ENCODE assay signal across 27 cellular contexts in the genomic region with DNA sequence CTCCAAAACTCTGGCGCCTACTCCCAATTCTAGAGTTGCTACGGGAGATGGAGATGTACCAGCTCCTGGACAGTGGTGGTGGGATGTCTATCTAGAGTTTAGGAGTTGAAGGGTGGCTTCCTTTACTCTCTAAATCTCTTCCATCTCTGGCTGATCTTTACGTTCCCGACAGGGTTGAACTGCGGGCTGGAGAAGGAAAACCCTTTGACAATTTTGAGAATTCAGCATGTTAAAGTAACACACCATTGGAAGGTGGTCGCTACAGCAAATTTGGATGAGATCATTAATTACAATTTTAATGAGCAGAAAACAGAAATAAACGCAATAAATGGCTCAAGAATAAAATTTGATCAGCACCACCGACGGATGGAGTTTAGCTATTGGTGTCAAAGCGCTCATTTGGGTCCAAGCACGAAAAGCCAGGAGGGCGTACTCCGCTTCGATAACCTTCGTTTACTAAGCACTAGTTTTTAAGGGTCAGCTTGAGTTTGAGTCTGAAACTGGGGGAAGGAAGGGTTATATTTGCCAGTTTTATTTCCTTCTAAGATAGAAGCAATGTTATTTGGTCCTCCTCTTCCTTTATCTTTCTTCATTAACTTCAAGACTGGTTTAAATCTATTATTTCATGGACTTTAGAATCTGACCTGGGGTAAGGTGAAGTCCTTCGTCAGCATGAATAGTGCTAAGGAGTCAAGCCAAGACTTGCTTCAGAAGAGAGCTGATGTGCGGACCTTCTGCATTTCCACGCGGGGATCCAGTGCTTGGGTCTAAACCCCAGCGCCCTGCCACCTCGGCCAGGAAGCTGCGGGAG. TPM values are rescaled to one million over a fixed set of nuclear protein-coding genes. Genes with fewer than 3 reads are reported as not detected.
DNase-seq lines count a peak whose midpoint lies in the region; ATAC-seq and TF ChIP-seq lines count a peak whose summit lies in the region.
"Had no signal": no experiment of that assay in that cellular context is flagged by ENCODE, and none has a peak within 500 bp of the region (broad histone marks: within the 10 kb centered on the region; RNA-seq: fewer than 3 reads in every experiment).

No MANE protein-coding gene starts in this region.

- H3K27ac ChIP-seq in breast epithelium, result no peak overlapping the region
- no peak overlapping the region for H3K27ac ChIP-seq in naive thymus-derived CD4-positive, alpha-beta T cell (ENCODE audit: low read depth, low read length)
- H3K27ac ChIP-seq in ovary, result no peak overlapping the region
- H3K27ac ChIP-seq: cardiac muscle cell, left lung, right atrium auricular region, upper lobe of left lung had no signal

- no peak for ATAC-seq in activated T-helper 17 cell treated with anti-CD3 and anti-CD28 coated beads, Interleukin-2, amount 50 U/mL, for 72 hours (replicated peaks)
- no peak for ATAC-seq in naive thymus-derived CD4-positive, alpha-beta T cell
- ATAC-seq: left lung had no signal

- CTCF ChIA-PET in MCF 10A (lab: Yijun Ruan, JAX), result interaction anchor here (0.6 to 1.6 kb wide), 5 partner anchors 28 to 730 kb away, joined by 3 to 12 read pairs (median 3); no protein-coding TSS in a partner anchor
- CTCF ChIA-PET in naive thymus-derived CD4-positive, alpha-beta T cell (lab: Charles Lee), result no interaction called here

- H3K4me1 ChIP-seq in breast epithelium, result peaks cover 8 to 12% of the 10 kb centered on the region in 2 donors
- peaks cover 0 to 5% of the 10 kb centered on the region in 2 donors for H3K4me1 ChIP-seq in naive thymus-derived CD4-positive, alpha-beta T cell (ENCODE audit: control insufficient read depth in 2 of 2, insufficient read depth in 2 of 2, low read length in 2 of 2)
- H3K4me1 ChIP-seq in ovary (ENCODE audit: insufficient read depth), result peaks cover 13% of the 10 kb centered on the region

- H3K27me3 ChIP-seq in breast epithelium (peaks cover 14 to 97% of the 10 kb centered on the region in 2 donors), ovary (peaks cover 3% of the 10 kb centered on the region)
- peaks cover 10 to 59% of the 10 kb centered on the region in 2 donors for H3K27me3 ChIP-seq in naive thymus-derived CD4-positive, alpha-beta T cell (ENCODE audit: control insufficient read depth in 2 of 2, insufficient read depth in 2 of 2, low read length in 2 of 2)

- H3K36me3 ChIP-seq in breast epithelium (no peaks in the 10 kb centered on the region), ovary (no peaks in the 10 kb centered on the region)
- H3K36me3 ChIP-seq in naive thymus-derived CD4-positive, alpha-beta T cell (ENCODE audit: control insufficient read depth in 2 of 3, insufficient read depth in 3 of 3, low read length in 3 of 3), result no peaks in the 10 kb centered on the region
- H3K36me3 ChIP-seq: cardiac muscle cell, left lung, pancreas, right atrium auricular region, upper lobe of left lung had no signal

- no peak for TF ChIP-seq EP300 in ovary (IDR thresholded peaks at IDR 0.05)

- POLR2A ChIA-PET in MCF 10A (lab: Yijun Ruan, JAX), result interaction anchor here (0.5 kb wide), 1 partner anchor 351 kb away, joined by 3 read pairs; no protein-coding TSS in a partner anchor
- POLR2A ChIA-PET in naive thymus-derived CD4-positive, alpha-beta T cell (lab: Charles Lee), result no interaction called here

- H3K4me3 ChIP-seq in breast epithelium (no peak overlapping the region), ovary (no peak overlapping the region)
- H3K4me3 ChIP-seq in naive thymus-derived CD4-positive, alpha-beta T cell (ENCODE audit: low read length), result no peak overlapping the region
- H3K4me3 ChIP-seq: left lung had no signal

- 13 to 16% (median 14%) methylated on average over 22 of the region's 22 CpGs for WGBS in ovary, 3 donors

- H3K4me3 Mint-ChIP-seq in MCF 10A (ENCODE audit: unreplicated experiment) (peak overlapping the region; percentile 76), type B pancreatic cell (peak overlapping the region; percentile 92)
- peak overlapping the region; percentile 69 for H3K4me3 Mint-ChIP-seq in activated T-helper 17 cell treated with anti-CD3 and anti-CD28 coated beads, Interleukin-2, amount 50 U/mL, for 72 hours
- peak overlapping the region in 7 of 10 donors; percentile 10 to 83 (median 56) for H3K4me3 Mint-ChIP-seq in naive thymus-derived CD4-positive, alpha-beta T cell

- H3K27ac Mint-ChIP-seq in MCF 10A (ENCODE audit: low read depth, unreplicated experiment), result no peak overlapping the region
- H3K27ac Mint-ChIP-seq in activated T-helper 17 cell treated with anti-CD3 and anti-CD28 coated beads, Interleukin-2, amount 50 U/mL, for 72 hours, result no peak overlapping the region
- peak overlapping the region in 2 of 9 donors; percentile 1 to 69 for H3K27ac Mint-ChIP-seq in naive thymus-derived CD4-positive, alpha-beta T cell
- peak overlapping the region; percentile 46 for H3K27ac Mint-ChIP-seq in type B pancreatic cell
- H3K27ac Mint-ChIP-seq: activated T-cell treated with anti-CD3 and anti-CD28 coated beads, Interleukin-2, amount 50 U/mL, for 24 hours had no signal

- TF ChIP-seq POLR2A in breast epithelium (IDR thresholded peaks at IDR 0.05) (no peak), ovary (IDR thresholded peaks at IDR 0.05) (no peak)

- no TSS peak for BruUV-seq in MCF 10A (replicated peaks; lab: Mats Ljungman, UMichigan)

- no peaks in the 10 kb centered on the region for H3K36me3 Mint-ChIP-seq in MCF 10A (ENCODE audit: insufficient read depth, unreplicated experiment)
- H3K36me3 Mint-ChIP-seq in activated T-helper 17 cell treated with anti-CD3 and anti-CD28 coated beads, Interleukin-2, amount 50 U/mL, for 72 hours (ENCODE audit: low read depth), result peaks cover 25% of the 10 kb centered on the region
- peaks cover 0 to 21% (median 4%) of the 10 kb centered on the region in 5 donors for H3K36me3 Mint-ChIP-seq in naive thymus-derived CD4-positive, alpha-beta T cell
- peaks cover 9% of the 10 kb centered on the region for H3K36me3 Mint-ChIP-seq in type B pancreatic cell

- H3K9me3 ChIP-seq in breast epithelium (peaks cover 0 to 12% of the 10 kb centered on the region in 2 donors), ovary (peaks cover 0 to 6% of the 10 kb centered on the region in 2 donors)
- peaks cover 0 to 29% (median 0%) of the 10 kb centered on the region in 3 experiments for H3K9me3 ChIP-seq in naive thymus-derived CD4-positive, alpha-beta T cell (ENCODE audit: control insufficient read depth in 2 of 3, low read length in 3 of 3)
- H3K9me3 ChIP-seq: left lung, right atrium auricular region had no signal

- no peak for TF ChIP-seq CTCF in MCF 10A (IDR thresholded peaks at IDR 0.05; ENCODE audit: unreplicated experiment)
- no peak for TF ChIP-seq CTCF in breast epithelium (IDR thresholded peaks at IDR 0.05)
- TF ChIP-seq CTCF in type B pancreatic cell (conservative IDR thresholded peaks at IDR 0.05), result no peak
- no peak for TF ChIP-seq CTCF in ovary (IDR thresholded peaks at IDR 0.05)

- intact Hi-C loops in MCF 10A (cut with micrococcal nuclease), result loop anchor here (10.0 kb wide), 1 partner anchor 246 kb away; no protein-coding TSS in a partner anchor
- intact Hi-C loops in breast epithelium (cut with DNase I; ENCODE audit: low total_unique reads), result no loop called here
- intact Hi-C loops in naive thymus-derived CD4-positive, alpha-beta T cell (cut with micrococcal nuclease), result loop anchor here in 1 of 2 donors (5.0 kb wide), 1 partner anchor 82 kb away; a partner anchor contains a TSS
- intact Hi-C loops in ovary (cut with DNase I), result loop anchor here in 1 of 4 donors (10.0 kb wide), 1 partner anchor 856 kb away; no protein-coding TSS in a partner anchor

- H3K27me3 Mint-ChIP-seq in MCF 10A (ENCODE audit: insufficient read depth, unreplicated experiment) (peaks cover 55% of the 10 kb centered on the region), type B pancreatic cell (peaks cover 87% of the 10 kb centered on the region)
- peaks cover 73% of the 10 kb centered on the region for H3K27me3 Mint-ChIP-seq in activated T-helper 17 cell treated with anti-CD3 and anti-CD28 coated beads, Interleukin-2, amount 50 U/mL, for 72 hours
- H3K27me3 Mint-ChIP-seq in naive thymus-derived CD4-positive, alpha-beta T cell, result peaks cover 81 to 84% (median 84%) of the 10 kb centered on the region in 5 donors

- DNase-seq in MCF 10A (ENCODE audit: unreplicated experiment), result no peak
- DNase-seq in breast epithelium (ENCODE audit: low spot score in 2 of 2), result no peak
- no peak for DNase-seq in naive thymus-derived CD4-positive, alpha-beta T cell
- DNase-seq in type B pancreatic cell (ENCODE audit: extremely low spot score, unreplicated experiment), result no peak
- no peak for DNase-seq in NCI-H1105 treated with DMSO at 0.1 percent for 48 hours (lab: John Stamatoyannopoulos, UW)
- DNase-seq in ovary, result no peak
- no peak for DNase-seq in RKO (ENCODE audit: low spot score)
- DNase-seq: activated CD4-positive, alpha-beta T cell treated with anti-CD3 and anti-CD28 coated beads for 4 hours; activated naive CD4-positive, alpha-beta T cell treated with Interleukin-2 at 50 U/mL for 16 hours; activated T-cell treated with anti-CD3 and anti-CD28 coated beads, Interleukin-2, amount 50 U/mL, for 24 hours; cortex of kidney; Karpas-422; left lung; mesenchymal stem cell; MV-4-11; NCI-H146; NCI-H2107; NCI-H446; RPMI8226; stimulated activated CD4-positive, alpha-beta T cell treated with anti-CD3 and anti-CD28 coated beads, Interleukin-2, amount 100 ng/mL, for 24 hours; upper lobe of left lung had no signal

- H3K9me3 Mint-ChIP-seq in MCF 10A (ENCODE audit: unreplicated experiment), result no peaks in the 10 kb centered on the region
- peaks cover under 1% of the 10 kb centered on the region for H3K9me3 Mint-ChIP-seq in activated T-helper 17 cell treated with anti-CD3 and anti-CD28 coated beads, Interleukin-2, amount 50 U/mL, for 72 hours
- H3K9me3 Mint-ChIP-seq in naive thymus-derived CD4-positive, alpha-beta T cell, result peaks cover 0 to 56% (median 27%) of the 10 kb centered on the region in 11 donors
- no peaks in the 10 kb centered on the region for H3K9me3 Mint-ChIP-seq in type B pancreatic cell

- H3K4me1 Mint-ChIP-seq in MCF 10A (ENCODE audit: insufficient read depth, unreplicated experiment) (peaks cover 6% of the 10 kb centered on the region), type B pancreatic cell (ENCODE audit: unreplicated experiment) (peaks cover 20% of the 10 kb centered on the region)
- H3K4me1 Mint-ChIP-seq in activated T-helper 17 cell treated with anti-CD3 and anti-CD28 coated beads, Interleukin-2, amount 50 U/mL, for 72 hours, result peaks cover 3% of the 10 kb centered on the region
- H3K4me1 Mint-ChIP-seq in naive thymus-derived CD4-positive, alpha-beta T cell, result peaks cover 0 to 32% (median 23%) of the 10 kb centered on the region in 7 donors

RNA-seq across cellular contexts. Expression of a gene that starts 1.5 kb away (rescaled TPM):
- 0.68 and 1.1 TPM in 2 replicates for total RNA-seq in MCF 10A (2022)
- under 1 TPM in 2 of 3 donors, not detected in 1; 0.33 to 0.44 TPM for total RNA-seq in breast epithelium
- not detected for total RNA-seq in activated T-helper 17 cell treated with anti-CD3 and anti-CD28 coated beads, Interleukin-2, amount 50 U/mL, for 72 hours
- total RNA-seq in naive thymus-derived CD4-positive, alpha-beta T cell, result not detected
- not detected for polyA plus RNA-seq in naive thymus-derived CD4-positive, alpha-beta T cell
- total RNA-seq in type B pancreatic cell (ENCODE audit: low replicate concordance), result 14.4 and 14.9 TPM in 2 replicates
- total RNA-seq in ovary, result under 1 TPM in 4 of 7 donors, not detected in 3; 0.07 to 0.40 (median 0.22) TPM
- under 1 TPM; 0.04 to 0.08 TPM for polyA plus RNA-seq in ovary
- total RNA-seq: activated CD8-positive, alpha-beta memory T cell treated with anti-CD3 and anti-CD28 coated beads for 36 hours; cardiac muscle cell; left lung; right atrium auricular region; T-helper 2 cell treated with Interferon-gamma antibody and Interleukin-4, amounts not matched to agents 100 ng/mL and 5 ng/mL, for 36 hours had no signal
- polyA plus RNA-seq: cardiac muscle cell had no signal
